Comparison of ENCODE assay signal across 35 cellular contexts in genomic region chr3:6362406-6362805, GRCh38.
"Had no signal": no experiment of that assay in that cellular context is flagged by ENCODE, and none has a peak within 500 bp of the region (broad histone marks: within the 10 kb centered on the region; RNA-seq: fewer than 3 reads in every experiment).

No MANE protein-coding gene starts in this region.

- H3K36me3 ChIP-seq: MG63 had no signal

- H3K4me3 ChIP-seq: MG63 had no signal

- H3K27me3 ChIP-seq: MG63 had no signal

- DNase-seq: Karpas-422, Kasumi-1, MG63, MM.1S, MV-4-11, NCI-H1048, NCI-H1092, NCI-H1092 treated with DMSO at 0.1 percent for 48 hours, NCI-H1105, NCI-H1105 treated with DMSO at 0.1 percent for 48 hours, NCI-H1417, NCI-H1417 treated with DMSO at 0.1 percent for 48 hours, NCI-H1436, NCI-H1436 treated with DMSO at 0.1 percent for 48 hours, NCI-H146, NCI-H1694, NCI-H1694 treated with DMSO at 0.1 percent for 48 hours, NCI-H187, NCI-H187 treated with DMSO at 0.1 percent for 48 hours, NCI-H1930, NCI-H2029, NCI-H2029 treated with DMSO at 0.1 percent for 48 hours, NCI-H2081, NCI-H2081 treated with DMSO at 0.1 percent for 48 hours, NCI-H2107, NCI-H2171, NCI-H2171 treated with DMSO at 0.1 percent for 48 hours, NCI-H2227 treated with DMSO at 0.1 percent for 48 hours, NCI-H226, NCI-H345, NCI-H446, NCI-H510A, NCI-H510A treated with DMSO at 0.1 percent for 48 hours, NCI-H524, NCI-H524 treated with DMSO at 0.1 percent for 48 hours had no signal

- H3K9me3 ChIP-seq: MG63 had no signal
